Comparison of ENCODE assay signal across 22 cellular contexts in genomic region chr1:214593158-214593557, GRCh38. TPM values are rescaled to one million over a fixed set of nuclear protein-coding genes. Genes with fewer than 3 reads are reported as not detected.
DNase-seq lines count a peak whose midpoint lies in the region; ATAC-seq, FAIRE-seq and TF ChIP-seq lines count a peak whose summit lies in the region.
"Had no signal": no experiment of that assay in that cellular context is flagged by ENCODE, and none has a peak within 500 bp of the region (broad histone marks: within the 10 kb centered on the region; RNA-seq: fewer than 3 reads in every experiment).

No MANE protein-coding gene starts in this region.

- intact Hi-C loops in pancreas (cut with DNase I), result no loop called here
- intact Hi-C loops in mammary epithelial cell (cut with micrococcal nuclease), result no loop called here
- intact Hi-C loops in heart right ventricle (cut with DNase I), result no loop called here
- intact Hi-C loops in posterior vena cava (cut with DNase I), result no loop called here

- H3K4me1 ChIP-seq in pancreas (no peaks in the 10 kb centered on the region), mammary epithelial cell (ENCODE audit: insufficient read depth, low read length) (no peaks in the 10 kb centered on the region), heart right ventricle (no peaks in the 10 kb centered on the region)
- H3K4me1 ChIP-seq: A549; BLaER1 treated with 17β-estradiol and CSF1 and Interleukin-3, amounts not matched to agents 10 nM and 100 nM; Caco-2 had no signal

- H3K9ac ChIP-seq in mammary epithelial cell (ENCODE audit: insufficient read depth, low read length), result no peak overlapping the region
- H3K9ac ChIP-seq: BLaER1 treated with 17β-estradiol and CSF1 and Interleukin-3, amounts not matched to agents 10 nM and 100 nM had no signal

- no peak overlapping the region for H3K4me2 ChIP-seq in mammary epithelial cell (ENCODE audit: insufficient read depth, low read depth, low read length)
- H3K4me2 ChIP-seq: A549; BLaER1 treated with 17β-estradiol and CSF1 and Interleukin-3, amounts not matched to agents 10 nM and 100 nM had no signal

- H3K36me3 ChIP-seq in pancreas (no peaks in the 10 kb centered on the region), mammary epithelial cell (ENCODE audit: insufficient read depth, low read length) (no peaks in the 10 kb centered on the region), heart right ventricle (no peaks in the 10 kb centered on the region)
- H3K36me3 ChIP-seq: BLaER1 treated with 17β-estradiol and CSF1 and Interleukin-3, amounts not matched to agents 10 nM and 100 nM had no signal

- no peaks in the 10 kb centered on the region for H3K79me2 ChIP-seq in mammary epithelial cell (ENCODE audit: insufficient read depth, low read length)

- dilution Hi-C loops in mammary epithelial cell (cut with HindIII; ENCODE audit: low sequenced_read_pairs), result no loop called here

- H3K27me3 ChIP-seq in pancreas, result no peaks in the 10 kb centered on the region
- H3K27me3 ChIP-seq in mammary epithelial cell (ENCODE audit: insufficient read depth, low read length), result no peaks in the 10 kb centered on the region
- H3K27me3 ChIP-seq in heart right ventricle, result no peaks in the 10 kb centered on the region
- H3K27me3 ChIP-seq: BLaER1 treated with 17β-estradiol and CSF1 and Interleukin-3, amounts not matched to agents 10 nM and 100 nM had no signal

- no peak overlapping the region for H2AFZ ChIP-seq in mammary epithelial cell (ENCODE audit: low read depth, low read length)

- no peak overlapping the region for H3K4me3 ChIP-seq in pancreas
- H3K4me3 ChIP-seq in mammary epithelial cell (replicated peaks in 1 of 3; ENCODE audit: insufficient read depth in 1 of 3, low read depth in 2 of 3, low read length in 3 of 3), result no peak overlapping the region
- no peak overlapping the region for H3K4me3 ChIP-seq in heart right ventricle
- H3K4me3 ChIP-seq: A549; BLaER1 treated with 17β-estradiol and CSF1 and Interleukin-3, amounts not matched to agents 10 nM and 100 nM; GM12878 had no signal

- CTCF ChIA-PET in mammary epithelial cell (lab: Charles Lee; ENCODE audit: low non-redundant PET), result no interaction called here

- H4K20me1 ChIP-seq in mammary epithelial cell (ENCODE audit: insufficient read depth, low read length), result no peaks in the 10 kb centered on the region
- H4K20me1 ChIP-seq: BLaER1 treated with 17β-estradiol and CSF1 and Interleukin-3, amounts not matched to agents 10 nM and 100 nM had no signal

- ATAC-seq in pancreas (no peak), heart right ventricle (no peak)
- ATAC-seq: A549; CD8-positive, alpha-beta T cell; GM12878 had no signal

- in situ Hi-C loops in mammary epithelial cell (cut with MboI; ENCODE audit: low sequenced_read_pairs in 2 of 2), result loop anchor here in 1 of 2 donors (25.0 kb wide), 1 partner anchor 206 kb away; no protein-coding TSS in a partner anchor

- H3K9me3 ChIP-seq in pancreas (no peaks in the 10 kb centered on the region), mammary epithelial cell (replicated peaks; ENCODE audit: insufficient read depth, low read length) (no peaks in the 10 kb centered on the region), heart right ventricle (no peaks in the 10 kb centered on the region)
- H3K9me3 ChIP-seq: A549; BLaER1 treated with 17β-estradiol and CSF1 and Interleukin-3, amounts not matched to agents 10 nM and 100 nM; Caco-2 had no signal

- H3K27ac ChIP-seq in pancreas (no peak overlapping the region), mammary epithelial cell (ENCODE audit: insufficient read depth, low read depth, low read length) (no peak overlapping the region), heart right ventricle (no peak overlapping the region)
- H3K27ac ChIP-seq: A549; BLaER1 treated with 17β-estradiol and CSF1 and Interleukin-3, amounts not matched to agents 10 nM and 100 nM; C4-2B had no signal

- no TSS peak for BruUV-seq in mammary epithelial cell (replicated peaks; lab: Mats Ljungman, UMichigan)

- FAIRE-seq in G401.6 (lab: Jason Lieb, UNC), result peak; percentile 58
- FAIRE-seq in TTC549 (lab: Jason Lieb, UNC), result peak; percentile 86
- peak; percentile 39 for FAIRE-seq in pancreas (lab: Jason Lieb, UNC)
- FAIRE-seq: A549, D721Med, GM12878, GM12892, GM18507 had no signal

- DNase-seq in pancreas (no peak), mammary epithelial cell (no peak), heart right ventricle (no peak), posterior vena cava (ENCODE audit: low spot score) (no peak)
- DNase-seq: 8988T; AML-193; Caco-2; Calu3; CD4-positive, alpha-beta T cell; CD8-positive, alpha-beta T cell; DMS79 treated with DMSO at 0.1 percent for 48 hours; GDM1 had no signal

- TF ChIP-seq CTCF in pancreas (IDR thresholded peaks at IDR 0.05), result no peak
- TF ChIP-seq CTCF in mammary epithelial cell (conservative IDR thresholded peaks at IDR 0.05 in 1 of 2, IDR thresholded peaks at IDR 0.05 in 1 of 2; ENCODE audit: extremely low read depth in 1 of 2, insufficient read depth in 1 of 2, low read depth in 1 of 2, low read length in 2 of 2), result no peak
- TF ChIP-seq CTCF in heart right ventricle (IDR thresholded peaks at IDR 0.05), result no peak

RNA-seq across cellular contexts. Expression of gene CENPF, which starts 9.8 kb away (rescaled TPM):
- total RNA-seq in pancreas (1 to 10 TPM in 2 of 6 donors, under 1 TPM in 4; 0.09 to 2.0 (median 0.65) TPM), mammary epithelial cell (10 to 100 TPM in 1 of 2 donors, 1 to 10 TPM in 1; 1.7 to 52.4 TPM), heart right ventricle (1 to 10 TPM in 5 of 10 donors, under 1 TPM in 5; 0.15 to 8.7 (median 0.84) TPM), posterior vena cava (1 to 10 TPM in 1 of 2 donors, under 1 TPM in 1; 0.52 to 1.3 TPM)
- polyA plus RNA-seq in pancreas (under 1 TPM; 0.05 to 0.15 TPM), mammary epithelial cell (12.0 TPM), heart right ventricle (under 1 TPM; 0.37 to 0.51 TPM)
- polyA minus RNA-seq in mammary epithelial cell, result 10.8 TPM

RNA-seq across cellular contexts. Expression of gene PTPN14, which starts 41.8 kb away (rescaled TPM):
- total RNA-seq in pancreas (10 to 100 TPM in 4 of 6 donors, 1 to 10 TPM in 2; 7.1 to 17.5 (median 14.9) TPM), mammary epithelial cell (100 to 1,000 TPM; 152 to 157 TPM), heart right ventricle (10 to 100 TPM; 23.5 to 71.6 (median 45.5) TPM), posterior vena cava (10 to 100 TPM; 36.9 to 51.5 TPM)
- polyA plus RNA-seq in pancreas (1 to 10 TPM; 1.9 to 3.7 TPM), mammary epithelial cell (52.9 TPM), heart right ventricle (1 to 10 TPM; 5.0 to 7.2 TPM)
- 116 TPM for polyA minus RNA-seq in mammary epithelial cell
- total RNA-seq: B cell; CD8-positive, alpha-beta T cell had no signal
